In the genomic region with DNA sequence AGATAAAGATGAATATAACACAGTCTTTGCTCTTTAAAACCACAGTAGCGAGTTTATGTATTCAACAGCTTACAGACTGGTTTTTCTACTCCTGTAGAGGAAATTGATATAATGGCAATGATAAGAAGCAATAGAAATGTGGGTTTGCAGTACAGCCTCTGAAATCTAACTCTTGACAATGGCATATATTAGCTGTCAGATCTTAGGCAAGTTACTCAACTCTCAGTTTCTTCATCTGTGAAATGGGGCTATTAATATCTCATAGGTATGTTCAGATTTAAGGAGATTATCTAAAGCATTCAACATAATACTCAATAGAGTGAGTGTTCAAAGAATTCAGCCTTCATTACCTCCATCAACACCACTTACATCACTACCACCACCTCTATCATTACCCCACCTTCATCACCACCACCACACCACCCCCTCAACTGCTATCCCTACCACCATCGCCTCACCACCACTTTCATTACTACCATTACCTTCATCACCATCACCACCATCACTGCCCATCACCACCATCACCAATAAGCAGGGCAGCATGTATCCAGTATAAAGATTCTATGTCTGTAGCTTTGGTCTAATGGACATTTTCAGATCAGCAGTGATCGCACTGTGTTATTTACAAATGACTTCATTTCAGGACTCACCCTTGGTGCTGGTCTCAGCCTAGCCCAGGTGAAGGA, we compare ENCODE assay signal across 24 cellular contexts. TPM values are rescaled to one million over a fixed set of nuclear protein-coding genes. Genes with fewer than 3 reads are reported as not detected.
DNase-seq lines count a peak whose midpoint lies in the region; ATAC-seq, FAIRE-seq and TF ChIP-seq lines count a peak whose summit lies in the region.
"Had no signal": no experiment of that assay in that cellular context is flagged by ENCODE, and none has a peak within 500 bp of the region (broad histone marks: within the 10 kb centered on the region; RNA-seq: fewer than 3 reads in every experiment).

No MANE protein-coding gene starts in this region.

- peak overlapping the region; percentile 52 for H3K27ac ChIP-seq in VCaP
- H3K27ac ChIP-seq in fibroblast of lung (ENCODE audit: insufficient read depth, low read length) = peak overlapping the region; percentile 71
- H3K27ac ChIP-seq: cardiac muscle cell had no signal

- H3K9me3 ChIP-seq in fibroblast of lung (ENCODE audit: control insufficient read depth, insufficient read depth, low read depth, low read length) (no peaks in the 10 kb centered on the region), HAP-1 (no peaks in the 10 kb centered on the region)
- H3K9me3 ChIP-seq: esophagus muscularis mucosa had no signal

- in situ Hi-C loops in HAP-1 (cut with MboI; ENCODE audit: low sequenced_read_pairs) = no loop called here

- peaks cover 86% of the 10 kb centered on the region for H3K4me1 Mint-ChIP-seq in HFFc6 (ENCODE audit: low read depth)
- H3K4me1 Mint-ChIP-seq in stimulated activated effector memory CD8-positive, alpha-beta T cell treated with anti-CD3 and anti-CD28 coated beads, Interleukin-12 subunit alpha, Interleukin-12 subunit beta, amount 100 ng/mL, for 72 hours = no peaks in the 10 kb centered on the region
- H3K4me1 Mint-ChIP-seq: endodermal cell had no signal

- H3K79me2 ChIP-seq in fibroblast of lung (ENCODE audit: control insufficient read depth, insufficient read depth, low read length) = no peaks in the 10 kb centered on the region

- H2AFZ ChIP-seq in fibroblast of lung (ENCODE audit: low read length) = no peak overlapping the region

- peak; percentile 44 for ATAC-seq in stimulated activated effector memory CD8-positive, alpha-beta T cell treated with anti-CD3 and anti-CD28 coated beads, Interleukin-12 subunit alpha, Interleukin-12 subunit beta, amount 100 ng/mL, for 72 hours
- ATAC-seq: activated T-cell treated with anti-CD3 and anti-CD28 coated beads, Interleukin-2, amount 50 U/mL, for 4 hours had no signal

- H3K9ac ChIP-seq in fibroblast of lung (ENCODE audit: insufficient read depth, low read length) = no peak overlapping the region

- DNase-seq in HFFc6 = no peak
- DNase-seq in fibroblast of lung (ENCODE audit: low read depth in 2 of 2) = no peak
- DNase-seq in stimulated activated effector memory CD8-positive, alpha-beta T cell treated with anti-CD3 and anti-CD28 coated beads, Interleukin-12 subunit alpha, Interleukin-12 subunit beta, amount 100 ng/mL, for 72 hours (ENCODE audit: low spot score in 2 of 2) = no peak
- DNase-seq in HuH-7.5 (ENCODE audit: low spot score) = no peak
- DNase-seq in D721Med (ENCODE audit: insufficient read length, low spot score) = no peak
- DNase-seq in NCI-H524 treated with DMSO at 0.1 percent for 48 hours (lab: John Stamatoyannopoulos, UW) = no peak
- no peak for DNase-seq in HAP-1 (ENCODE audit: low spot score in 2 of 2)
- DNase-seq: activated CD4-positive, alpha-beta T cell treated with anti-CD3 and anti-CD28 coated beads for 48 hours; activated naive CD4-positive, alpha-beta T cell treated with Interleukin-2 at 50 U/mL for 16 hours; activated T-cell treated with anti-CD3 and anti-CD28 coated beads, Interleukin-2, amount 50 U/mL, for 4 hours; C1 segment of cervical spinal cord; cortex of kidney; DND-41; endodermal cell; H7; NCI-H146; NCI-H446; small intestine; stimulated activated CD4-positive, alpha-beta T cell treated with anti-CD3 and anti-CD28 coated beads, Interleukin-1b, Interleukin-23, amount 100 ng/mL, for 48 hours had no signal

- H3K27me3 Mint-ChIP-seq in HFFc6 (ENCODE audit: insufficient read depth) = no peaks in the 10 kb centered on the region

- peak overlapping the region; percentile 16 for H3K4me2 ChIP-seq in fibroblast of lung (ENCODE audit: extremely low read depth, insufficient read depth, low read length)

- H3K27ac Mint-ChIP-seq in HFFc6 = peak overlapping the region; percentile 82
- no peak overlapping the region for H3K27ac Mint-ChIP-seq in stimulated activated effector memory CD8-positive, alpha-beta T cell treated with anti-CD3 and anti-CD28 coated beads, Interleukin-12 subunit alpha, Interleukin-12 subunit beta, amount 100 ng/mL, for 72 hours
- H3K27ac Mint-ChIP-seq: endodermal cell had no signal

- H3K36me3 ChIP-seq in fibroblast of lung (ENCODE audit: control insufficient read depth, insufficient read depth, low read length) = peaks cover 2% of the 10 kb centered on the region
- no peaks in the 10 kb centered on the region for H3K36me3 ChIP-seq in HAP-1 (replicated peaks)
- H3K36me3 ChIP-seq: cardiac muscle cell had no signal

- peak overlapping the region; percentile 77; the same call in 1 of the 2 replicates for H3K4me3 Mint-ChIP-seq in HFFc6
- H3K4me3 Mint-ChIP-seq in stimulated activated effector memory CD8-positive, alpha-beta T cell treated with anti-CD3 and anti-CD28 coated beads, Interleukin-12 subunit alpha, Interleukin-12 subunit beta, amount 100 ng/mL, for 72 hours = no peak overlapping the region
- H3K4me3 Mint-ChIP-seq: activated T-cell treated with anti-CD3 and anti-CD28 coated beads, Interleukin-2, amount 50 U/mL, for 4 hours; endodermal cell had no signal

- no peak overlapping the region for H3K4me3 ChIP-seq in fibroblast of lung (replicated peaks in 1 of 4; ENCODE audit: control extremely low read depth in 1 of 4, insufficient read depth in 1 of 4, low read depth in 3 of 4, low read length in 4 of 4)
- no peak overlapping the region for H3K4me3 ChIP-seq in HAP-1
- H3K4me3 ChIP-seq: cardiac muscle cell, esophagus muscularis mucosa, tibial nerve had no signal

- H4K20me1 ChIP-seq in fibroblast of lung (ENCODE audit: control insufficient read depth, extremely low read depth, insufficient read depth, low read length) = no peaks in the 10 kb centered on the region

- H3K4me1 ChIP-seq in fibroblast of lung (ENCODE audit: control insufficient read depth, extremely low read depth, insufficient read depth, low read length) = peaks cover 19% of the 10 kb centered on the region
- no peaks in the 10 kb centered on the region for H3K4me1 ChIP-seq in HAP-1
- H3K4me1 ChIP-seq: esophagus muscularis mucosa had no signal

- H3K9me3 Mint-ChIP-seq in HFFc6 = peaks cover 19% of the 10 kb centered on the region
- peaks cover 4% of the 10 kb centered on the region for H3K9me3 Mint-ChIP-seq in stimulated activated effector memory CD8-positive, alpha-beta T cell treated with anti-CD3 and anti-CD28 coated beads, Interleukin-12 subunit alpha, Interleukin-12 subunit beta, amount 100 ng/mL, for 72 hours
- H3K9me3 Mint-ChIP-seq: activated T-cell treated with anti-CD3 and anti-CD28 coated beads, Interleukin-2, amount 50 U/mL, for 4 hours had no signal

- FAIRE-seq in D721Med (lab: Jason Lieb, UNC) = no peak
- FAIRE-seq: frontal cortex, small intestine had no signal

- peaks cover 51% of the 10 kb centered on the region for H3K36me3 Mint-ChIP-seq in HFFc6 (ENCODE audit: low read depth)
- H3K36me3 Mint-ChIP-seq in stimulated activated effector memory CD8-positive, alpha-beta T cell treated with anti-CD3 and anti-CD28 coated beads, Interleukin-12 subunit alpha, Interleukin-12 subunit beta, amount 100 ng/mL, for 72 hours = no peaks in the 10 kb centered on the region

- H3K27me3 ChIP-seq in fibroblast of lung (ENCODE audit: control insufficient read depth, insufficient read depth, low read length) (no peaks in the 10 kb centered on the region), HAP-1 (ENCODE audit: low read depth) (no peaks in the 10 kb centered on the region)
- H3K27me3 ChIP-seq: cardiac muscle cell, esophagus muscularis mucosa, tibial nerve had no signal

- TF ChIP-seq CTCF in HFFc6 (IDR thresholded peaks at IDR 0.05) = no peak
- no peak for TF ChIP-seq CTCF in VCaP (conservative IDR thresholded peaks at IDR 0.05)
- TF ChIP-seq CTCF in fibroblast of lung (conservative IDR thresholded peaks at IDR 0.05 in 1 of 2, IDR thresholded peaks at IDR 0.05 in 1 of 2; ENCODE audit: low read depth in 1 of 2, low read length in 2 of 2) = no peak
- TF ChIP-seq CTCF in D721Med (IDR thresholded peaks at IDR 0.05; ENCODE audit: insufficient read depth, missing control alignments) = no peak

RNA-seq across cellular contexts. Expression of gene AOX1, which starts 22.7 kb away (rescaled TPM):
- 10 to 100 TPM; 46.7 to 71.7 (median 62.1) TPM for total RNA-seq in HFFc6 (2021; fragmentation: NEBNext Ultra II Directional; extraction: Animal tissue kit (Norgen Biotek cat#: 25700))
- total RNA-seq in fibroblast of lung = 65.1 and 81.4 TPM in 2 replicates
- polyA plus RNA-seq in fibroblast of lung = 39.4 and 49.9 TPM in 2 replicates
- polyA plus RNA-seq in fibroblast of lung (2012) = 28.8 and 38.8 TPM in 2 replicates
- polyA minus RNA-seq in fibroblast of lung (ENCODE audit: low replicate concordance) = 80.1 and 86.9 TPM in 2 replicates
- total RNA-seq: cardiac muscle cell had no signal
- polyA plus RNA-seq: cardiac muscle cell had no signal
